ENCODE assay signal across 13 cellular contexts in genomic region chrX:85031505-85031904, GRCh38. TPM values are rescaled to one million over a fixed set of nuclear protein-coding genes. Genes with fewer than 3 reads are reported as not detected.
DNase-seq lines count a peak whose midpoint lies in the region; ATAC-seq and TF ChIP-seq lines count a peak whose summit lies in the region.
"Had no signal": no experiment of that assay in that cellular context is flagged by ENCODE, and none has a peak within 500 bp of the region (broad histone marks: within the 10 kb centered on the region; RNA-seq: fewer than 3 reads in every experiment).

No MANE protein-coding gene starts in this region.

- H3K27ac ChIP-seq in right cardiac atrium (ENCODE audit: low read length) (no peak overlapping the region), upper lobe of right lung (no peak overlapping the region)

- intact Hi-C loops in Right ventricle myocardium inferior (cut with DNase I), result no loop called here
- intact Hi-C loops in right cardiac atrium (cut with DNase I), result no loop called here
- intact Hi-C loops in upper lobe of right lung (cut with DNase I), result no loop called here

- WGBS in right cardiac atrium, result 77% methylated on average over 2 of the region's 2 CpGs

- no peak for TF ChIP-seq CTCF in upper lobe of right lung (IDR thresholded peaks at IDR 0.05)

- DNase-seq in Right ventricle myocardium inferior (ENCODE audit: missing footprints) (no peak), right cardiac atrium (no peak), amniotic epithelial cell (ENCODE audit: low read depth) (peak; percentile 8), left kidney (ENCODE audit: low read depth, low spot score) (peak; percentile 2), upper lobe of right lung (no peak), COLO668 (lab: John Stamatoyannopoulos, UW; ENCODE audit: unreplicated experiment) (no peak)
- DNase-seq: C1 segment of cervical spinal cord; CD4-positive, alpha-beta T cell; DMS79; H7 had no signal

- H3K4me3 ChIP-seq in right cardiac atrium (ENCODE audit: low read length) (no peak overlapping the region), upper lobe of right lung (no peak overlapping the region)
- H3K4me3 ChIP-seq: GM12878, GM23338 had no signal

- H3K27me3 ChIP-seq in right cardiac atrium (ENCODE audit: control insufficient read depth, insufficient read depth) (no peaks in the 10 kb centered on the region), upper lobe of right lung (no peaks in the 10 kb centered on the region)

- H3K9me3 ChIP-seq in right cardiac atrium (ENCODE audit: control insufficient read depth, low read length) (no peaks in the 10 kb centered on the region), upper lobe of right lung (no peaks in the 10 kb centered on the region)

- H3K36me3 ChIP-seq in upper lobe of right lung, result no peaks in the 10 kb centered on the region

- ATAC-seq in Right ventricle myocardium inferior, result peak; percentile 34
- no peak for ATAC-seq in right cardiac atrium
- peak; percentile 67 for ATAC-seq in upper lobe of right lung
- ATAC-seq in HG02884 (IDR thresholded peaks at IDR 0.05; ENCODE audit: unreplicated experiment), result no peak
- ATAC-seq: GM12878, GM23338 had no signal

- H3K4me1 ChIP-seq in right cardiac atrium (ENCODE audit: control insufficient read depth, insufficient read depth, low read length) (no peaks in the 10 kb centered on the region), upper lobe of right lung (no peaks in the 10 kb centered on the region)

RNA-seq across cellular contexts. Expression of gene APOOL, which starts 27.8 kb away (rescaled TPM):
- total RNA-seq in Right ventricle myocardium inferior, result 54.2 TPM
- 10 to 100 TPM; 32.4 to 43.0 (median 34.2) TPM for total RNA-seq in right cardiac atrium
- 8.1 TPM for polyA plus RNA-seq in right cardiac atrium
- total RNA-seq in upper lobe of right lung, result 21.4 TPM

Comparison
In these comparisons a context has a peak if more than half of its experiments do, and no peak if none do; other contexts are left out.
1. ATAC-seq: peak in Right ventricle myocardium inferior (single experiment) and upper lobe of right lung (single experiment); none in right cardiac atrium (0 of 2) and HG02884 (single experiment).
2. DNase-seq: peak in amniotic epithelial cell (single experiment) and left kidney (single experiment); none in Right ventricle myocardium inferior (single experiment), right cardiac atrium (0 of 3), upper lobe of right lung (single experiment) and COLO668 (single experiment).